ENCODE assay signal across 1 cellular context in genomic region chr19:16495982-16496612, GRCh38.
TF ChIP-seq lines count a peak whose summit lies in the region.

Gene C19orf44 (plus strand): TSS chr19:16496394. CDS start chr19:16500793, 4,399 bp downstream.
Gene CALR3 (minus strand): TSS chr19:16496167. CDS start chr19:16496129, 38 bp downstream.

TF ChIP-seq in HepG2, 621 proteins besides CTCF, POLR2A, EP300 and RAD21 (continued from another document and continues in another):
- TF ChIP-seq PRDM10 (CRISPR knock-in tag; IDR thresholded peaks at IDR 0.05; ENCODE audit: low read depth) = peak; percentile 95
- peak; percentile 84 for TF ChIP-seq TBX2 (CRISPR knock-in tag; IDR thresholded peaks at IDR 0.05; ENCODE audit: borderline replicate concordance)
- no peak for TF ChIP-seq DNMT1 (CRISPR knock-in tag; IDR thresholded peaks at IDR 0.05)
- TF ChIP-seq ZNF263 (CRISPR knock-in tag; IDR thresholded peaks at IDR 0.05) = no peak
- peak; percentile 33; the same call in 1 of the 2 replicates for TF ChIP-seq MED1 (CRISPR knock-in tag; IDR thresholded peaks at IDR 0.05)
- no peak for TF ChIP-seq FOXA1 (IDR thresholded peaks at IDR 0.05)
- no peak for TF ChIP-seq FOXA1 (CRISPR knock-in tag; IDR thresholded peaks at IDR 0.05)
- TF ChIP-seq ZNF230 (CRISPR knock-in tag; IDR thresholded peaks at IDR 0.05) = 0 out of 2 replicates have a peak, but pooled peaks have one; percentile 28
- TF ChIP-seq, protein P1, sequence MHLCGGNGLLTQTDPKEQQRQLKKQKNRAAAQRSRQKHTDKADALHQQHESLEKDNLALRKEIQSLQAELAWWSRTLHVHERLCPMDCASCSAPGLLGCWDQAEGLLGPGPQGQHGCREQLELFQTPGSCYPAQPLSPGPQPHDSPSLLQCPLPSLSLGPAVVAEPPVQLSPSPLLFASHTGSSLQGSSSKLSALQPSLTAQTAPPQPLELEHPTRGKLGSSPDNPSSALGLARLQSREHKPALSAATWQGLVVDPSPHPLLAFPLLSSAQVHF (CRISPR knock-in tag; IDR thresholded peaks at IDR 0.05) = no peak
- peak; percentile 95 for TF ChIP-seq MXI1 (IDR thresholded peaks at IDR 0.05; ENCODE audit: borderline replicate concordance, low read depth, low read length)
- TF ChIP-seq, protein P2, sequence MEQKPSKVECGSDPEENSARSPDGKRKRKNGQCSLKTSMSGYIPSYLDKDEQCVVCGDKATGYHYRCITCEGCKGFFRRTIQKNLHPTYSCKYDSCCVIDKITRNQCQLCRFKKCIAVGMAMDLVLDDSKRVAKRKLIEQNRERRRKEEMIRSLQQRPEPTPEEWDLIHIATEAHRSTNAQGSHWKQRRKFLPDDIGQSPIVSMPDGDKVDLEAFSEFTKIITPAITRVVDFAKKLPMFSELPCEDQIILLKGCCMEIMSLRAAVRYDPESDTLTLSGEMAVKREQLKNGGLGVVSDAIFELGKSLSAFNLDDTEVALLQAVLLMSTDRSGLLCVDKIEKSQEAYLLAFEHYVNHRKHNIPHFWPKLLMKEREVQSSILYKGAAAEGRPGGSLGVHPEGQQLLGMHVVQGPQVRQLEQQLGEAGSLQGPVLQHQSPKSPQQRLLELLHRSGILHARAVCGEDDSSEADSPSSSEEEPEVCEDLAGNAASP (CRISPR knock-in tag; IDR thresholded peaks at IDR 0.05; ENCODE audit: borderline replicate concordance) = peak; percentile 18; the same call in 1 of the 2 replicates
- TF ChIP-seq SPEN (CRISPR knock-in tag; IDR thresholded peaks at IDR 0.05; ENCODE audit: low read depth) = no peak
- TF ChIP-seq GATAD2A (CRISPR knock-in tag; IDR thresholded peaks at IDR 0.05) = peak; percentile 36
- peak; percentile 81 for TF ChIP-seq HOXA3 (CRISPR knock-in tag; IDR thresholded peaks at IDR 0.05)
- peak; percentile 57; the same call in 1 of the 2 replicates for TF ChIP-seq ZNF543 (CRISPR knock-in tag; IDR thresholded peaks at IDR 0.05)
- TF ChIP-seq RERE (CRISPR knock-in tag; IDR thresholded peaks at IDR 0.05; ENCODE audit: low read depth) = no peak
- TF ChIP-seq STAT5B (CRISPR knock-in tag; IDR thresholded peaks at IDR 0.05) = no peak
- TF ChIP-seq, protein P3, sequence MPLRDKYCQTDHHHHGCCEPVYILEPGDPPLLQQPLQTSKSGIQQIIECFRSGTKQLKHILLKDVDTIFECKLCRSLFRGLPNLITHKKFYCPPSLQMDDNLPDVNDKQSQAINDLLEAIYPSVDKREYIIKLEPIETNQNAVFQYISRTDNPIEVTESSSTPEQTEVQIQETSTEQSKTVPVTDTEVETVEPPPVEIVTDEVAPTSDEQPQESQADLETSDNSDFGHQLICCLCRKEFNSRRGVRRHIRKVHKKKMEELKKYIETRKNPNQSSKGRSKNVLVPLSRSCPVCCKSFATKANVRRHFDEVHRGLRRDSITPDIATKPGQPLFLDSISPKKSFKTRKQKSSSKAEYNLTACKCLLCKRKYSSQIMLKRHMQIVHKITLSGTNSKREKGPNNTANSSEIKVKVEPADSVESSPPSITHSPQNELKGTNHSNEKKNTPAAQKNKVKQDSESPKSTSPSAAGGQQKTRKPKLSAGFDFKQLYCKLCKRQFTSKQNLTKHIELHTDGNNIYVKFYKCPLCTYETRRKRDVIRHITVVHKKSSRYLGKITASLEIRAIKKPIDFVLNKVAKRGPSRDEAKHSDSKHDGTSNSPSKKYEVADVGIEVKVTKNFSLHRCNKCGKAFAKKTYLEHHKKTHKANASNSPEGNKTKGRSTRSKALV (CRISPR knock-in tag; IDR thresholded peaks at IDR 0.05) = no peak
- 0 out of 2 replicates have a peak, but pooled peaks have one; percentile 25 for TF ChIP-seq HINFP (CRISPR knock-in tag; IDR thresholded peaks at IDR 0.05; ENCODE audit: low read depth)
- no peak; the same call in 1 of the 2 replicates for TF ChIP-seq NCOA2 (CRISPR knock-in tag; IDR thresholded peaks at IDR 0.05)
- no peak for TF ChIP-seq MAZ (IDR thresholded peaks at IDR 0.05; ENCODE audit: borderline replicate concordance, low read depth, low read length)
- TF ChIP-seq MAZ (CRISPR knock-in tag; IDR thresholded peaks at IDR 0.05; ENCODE audit: low read depth) = peak; percentile 62
- TF ChIP-seq ZBTB21 (CRISPR knock-in tag; IDR thresholded peaks at IDR 0.05) = no peak
- TF ChIP-seq SOX6 (IDR thresholded peaks at IDR 0.05) = no peak
- peak; percentile 52 for TF ChIP-seq SOX6 (CRISPR knock-in tag; IDR thresholded peaks at IDR 0.05)
- TF ChIP-seq DNMT3B (CRISPR knock-in tag; conservative IDR thresholded peaks at IDR 0.05) = no peak
- no peak for TF ChIP-seq ZKSCAN5 (CRISPR knock-in tag; IDR thresholded peaks at IDR 0.05)
- TF ChIP-seq, protein P4, sequence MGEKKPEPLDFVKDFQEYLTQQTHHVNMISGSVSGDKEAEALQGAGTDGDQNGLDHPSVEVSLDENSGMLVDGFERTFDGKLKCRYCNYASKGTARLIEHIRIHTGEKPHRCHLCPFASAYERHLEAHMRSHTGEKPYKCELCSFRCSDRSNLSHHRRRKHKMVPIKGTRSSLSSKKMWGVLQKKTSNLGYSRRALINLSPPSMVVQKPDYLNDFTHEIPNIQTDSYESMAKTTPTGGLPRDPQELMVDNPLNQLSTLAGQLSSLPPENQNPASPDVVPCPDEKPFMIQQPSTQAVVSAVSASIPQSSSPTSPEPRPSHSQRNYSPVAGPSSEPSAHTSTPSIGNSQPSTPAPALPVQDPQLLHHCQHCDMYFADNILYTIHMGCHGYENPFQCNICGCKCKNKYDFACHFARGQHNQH (CRISPR knock-in tag; IDR thresholded peaks at IDR 0.05) = peak; percentile 61; the same call in 1 of the 2 replicates
- 0 out of 2 replicates have a peak, but pooled peaks have one; percentile 28 for TF ChIP-seq FOXP4 (CRISPR knock-in tag; IDR thresholded peaks at IDR 0.05)
- peak; percentile 13; the same call in 1 of the 2 replicates for TF ChIP-seq ZNF547 (CRISPR knock-in tag; IDR thresholded peaks at IDR 0.05)
- peak; percentile 81 for TF ChIP-seq ZNF335 (CRISPR knock-in tag; IDR thresholded peaks at IDR 0.05)
- TF ChIP-seq, protein P5, sequence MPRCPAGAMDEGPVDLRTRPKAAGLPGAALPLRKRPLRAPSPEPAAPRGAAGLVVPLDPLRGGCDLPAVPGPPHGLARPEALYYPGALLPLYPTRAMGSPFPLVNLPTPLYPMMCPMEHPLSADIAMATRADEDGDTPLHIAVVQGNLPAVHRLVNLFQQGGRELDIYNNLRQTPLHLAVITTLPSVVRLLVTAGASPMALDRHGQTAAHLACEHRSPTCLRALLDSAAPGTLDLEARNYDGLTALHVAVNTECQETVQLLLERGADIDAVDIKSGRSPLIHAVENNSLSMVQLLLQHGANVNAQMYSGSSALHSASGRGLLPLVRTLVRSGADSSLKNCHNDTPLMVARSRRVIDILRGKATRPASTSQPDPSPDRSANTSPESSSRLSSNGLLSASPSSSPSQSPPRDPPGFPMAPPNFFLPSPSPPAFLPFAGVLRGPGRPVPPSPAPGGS (CRISPR knock-in tag; IDR thresholded peaks at IDR 0.05) = 0 out of 2 replicates have a peak, but pooled peaks have one; percentile 7
- TF ChIP-seq HNRNPK (IDR thresholded peaks at IDR 0.05; ENCODE audit: low read depth, low read length, poor library complexity, severe bottlenecking) = peak; percentile 36
- no peak for TF ChIP-seq ATRX (CRISPR knock-in tag; IDR thresholded peaks at IDR 0.05; ENCODE audit: borderline replicate concordance)
- TF ChIP-seq NR3C1 (CRISPR knock-in tag; IDR thresholded peaks at IDR 0.05) = no peak
- peak; percentile 81 for TF ChIP-seq PHF20 (CRISPR knock-in tag; IDR thresholded peaks at IDR 0.05)
- peak; percentile 88 for TF ChIP-seq CREB1 (IDR thresholded peaks at IDR 0.05)
- TF ChIP-seq CREB1 (CRISPR knock-in tag; IDR thresholded peaks at IDR 0.05) = peak; percentile 91
- TF ChIP-seq, protein P6, sequence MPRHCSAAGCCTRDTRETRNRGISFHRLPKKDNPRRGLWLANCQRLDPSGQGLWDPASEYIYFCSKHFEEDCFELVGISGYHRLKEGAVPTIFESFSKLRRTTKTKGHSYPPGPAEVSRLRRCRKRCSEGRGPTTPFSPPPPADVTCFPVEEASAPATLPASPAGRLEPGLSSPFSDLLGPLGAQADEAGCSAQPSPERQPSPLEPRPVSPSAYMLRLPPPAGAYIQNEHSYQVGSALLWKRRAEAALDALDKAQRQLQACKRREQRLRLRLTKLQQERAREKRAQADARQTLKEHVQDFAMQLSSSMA (CRISPR knock-in tag; IDR thresholded peaks at IDR 0.05) = peak; percentile 43; the same call in 1 of the 2 replicates
- TF ChIP-seq SP2 (CRISPR knock-in tag; IDR thresholded peaks at IDR 0.05) = peak; percentile 88
- TF ChIP-seq AKAP8 (CRISPR knock-in tag; IDR thresholded peaks at IDR 0.05) = no peak
